12 cellular contexts compared by ENCODE assay signal in the genomic region with DNA sequence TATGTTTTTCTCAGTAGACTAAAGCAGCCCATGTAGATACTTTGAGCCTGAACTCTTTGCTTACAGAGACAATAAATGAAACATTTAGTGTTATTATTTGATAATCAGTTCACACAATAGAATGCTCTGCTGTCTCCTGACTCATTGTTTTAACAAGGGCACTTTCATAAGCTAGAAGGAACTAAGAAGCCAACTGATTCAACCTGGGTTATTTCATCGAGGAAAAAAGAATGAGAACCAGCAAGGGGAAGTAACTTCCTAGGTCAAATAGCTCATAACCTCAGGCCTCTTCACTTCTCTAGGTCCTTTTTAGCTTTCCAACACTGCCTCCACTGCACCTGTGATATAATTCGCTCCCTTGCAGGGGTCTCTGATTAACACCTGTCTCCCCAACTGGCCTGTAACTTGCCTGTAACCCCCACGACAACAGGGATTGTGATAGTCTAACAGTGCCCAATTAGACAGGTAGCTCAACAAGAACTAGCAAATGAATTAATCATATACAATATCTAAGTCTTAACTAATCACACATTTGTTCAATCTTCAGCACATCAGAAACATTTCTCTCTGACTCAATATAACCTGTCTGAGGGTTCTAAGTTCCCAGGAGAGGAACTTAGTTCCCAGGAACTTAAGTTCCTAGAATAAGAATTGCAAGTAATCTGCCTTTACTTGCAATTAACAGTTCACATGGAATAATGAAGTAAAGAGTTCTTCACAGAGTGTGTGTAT. TPM values are rescaled to one million over a fixed set of nuclear protein-coding genes. Genes with fewer than 3 reads are reported as not detected.
DNase-seq lines count a peak whose midpoint lies in the region; ATAC-seq and TF ChIP-seq lines count a peak whose summit lies in the region.
"Had no signal": no experiment of that assay in that cellular context is flagged by ENCODE, and none has a peak within 500 bp of the region (broad histone marks: within the 10 kb centered on the region; RNA-seq: fewer than 3 reads in every experiment).

No MANE protein-coding gene starts in this region.

- intact Hi-C loops in CD8-positive, alpha-beta T cell (cut with DNase I, micrococcal nuclease): no loop called here

- ATAC-seq in CD8-positive, alpha-beta T cell: no peak
- ATAC-seq in activated naive CD8-positive, alpha-beta T cell treated with anti-CD3 and anti-CD28 coated beads, Interleukin-2, amount 50 U/mL, for 24 hours: no peak
- ATAC-seq in GM21390 (IDR thresholded peaks at IDR 0.05; ENCODE audit: unreplicated experiment) (no peak), GM18498 (IDR thresholded peaks at IDR 0.05; ENCODE audit: unreplicated experiment) (no peak)

- H3K27me3 ChIP-seq in CD8-positive, alpha-beta T cell (ENCODE audit: insufficient read depth, low read length): no peaks in the 10 kb centered on the region
- H3K27me3 ChIP-seq in muscle layer of duodenum (ENCODE audit: low read depth, low read length): no peaks in the 10 kb centered on the region
- H3K27me3 ChIP-seq: colonic mucosa had no signal

- H3K4me3 Mint-ChIP-seq in CD8-positive, alpha-beta T cell: no peak overlapping the region
- no peak overlapping the region for H3K4me3 Mint-ChIP-seq in activated naive CD8-positive, alpha-beta T cell treated with anti-CD3 and anti-CD28 coated beads, Interleukin-2, amount 50 U/mL, for 24 hours
- H3K4me3 Mint-ChIP-seq: neural crest cell had no signal

- no peak for DNase-seq in CD8-positive, alpha-beta T cell
- DNase-seq in MV-4-11 (lab: John Stamatoyannopoulos, UW) (peak; percentile 70), NCI-H345 treated with DMSO at 0.1 percent for 48 hours (lab: John Stamatoyannopoulos, UW; ENCODE audit: unreplicated experiment) (no peak)
- no peak for DNase-seq in activated naive CD8-positive, alpha-beta T cell treated with anti-CD3 and anti-CD28 coated beads, Interleukin-2, amount 50 U/mL, for 24 hours
- no peak for DNase-seq in stimulated activated CD4-positive, alpha-beta T cell treated with anti-CD3 and anti-CD28 coated beads, Interleukin-4, amount 100 ng/mL, for 4 hours
- DNase-seq: colonic mucosa, GOT3 had no signal

- no peak for TF ChIP-seq CTCF in CD8-positive, alpha-beta T cell (IDR thresholded peaks at IDR 0.05)

- peaks cover 4% of the 10 kb centered on the region for H3K4me1 ChIP-seq in CD8-positive, alpha-beta T cell (ENCODE audit: insufficient read depth, low read length)
- H3K4me1 ChIP-seq in muscle layer of duodenum (ENCODE audit: control insufficient read depth in 1 of 2, insufficient read depth in 2 of 2, low read length in 2 of 2): no peaks in the 10 kb centered on the region
- H3K4me1 ChIP-seq: colonic mucosa had no signal

- no peak overlapping the region for H3K27ac ChIP-seq in CD8-positive, alpha-beta T cell (ENCODE audit: low read depth, low read length)
- H3K27ac ChIP-seq in muscle layer of duodenum (ENCODE audit: low read length): peak overlapping the region; percentile 7
- H3K27ac ChIP-seq: colonic mucosa, RWPE1 had no signal

- no peaks in the 10 kb centered on the region for H3K9me3 Mint-ChIP-seq in CD8-positive, alpha-beta T cell
- no peaks in the 10 kb centered on the region for H3K9me3 Mint-ChIP-seq in activated naive CD8-positive, alpha-beta T cell treated with anti-CD3 and anti-CD28 coated beads, Interleukin-2, amount 50 U/mL, for 24 hours
- H3K9me3 Mint-ChIP-seq: neural crest cell had no signal

- CTCF ChIA-PET in CD8-positive, alpha-beta T cell (lab: Charles Lee): interaction anchor here (0.8 kb wide), 1 partner anchor 31 kb away, joined by 3 read pairs; no protein-coding TSS in a partner anchor

- no peaks in the 10 kb centered on the region for H3K27me3 Mint-ChIP-seq in CD8-positive, alpha-beta T cell (ENCODE audit: low read depth)
- no peaks in the 10 kb centered on the region for H3K27me3 Mint-ChIP-seq in activated naive CD8-positive, alpha-beta T cell treated with anti-CD3 and anti-CD28 coated beads, Interleukin-2, amount 50 U/mL, for 24 hours

- H3K36me3 Mint-ChIP-seq in CD8-positive, alpha-beta T cell: peaks cover 36% of the 10 kb centered on the region
- peaks cover 2% of the 10 kb centered on the region for H3K36me3 Mint-ChIP-seq in activated naive CD8-positive, alpha-beta T cell treated with anti-CD3 and anti-CD28 coated beads, Interleukin-2, amount 50 U/mL, for 24 hours (ENCODE audit: low read depth)

- H3K9me3 ChIP-seq in CD8-positive, alpha-beta T cell (ENCODE audit: low read length): no peaks in the 10 kb centered on the region
- H3K9me3 ChIP-seq in muscle layer of duodenum (ENCODE audit: control insufficient read depth in 1 of 2, low read length in 2 of 2): no peaks in the 10 kb centered on the region
- H3K9me3 ChIP-seq: colonic mucosa had no signal

- peak overlapping the region; percentile 70 for H3K27ac Mint-ChIP-seq in CD8-positive, alpha-beta T cell
- H3K27ac Mint-ChIP-seq in activated naive CD8-positive, alpha-beta T cell treated with anti-CD3 and anti-CD28 coated beads, Interleukin-2, amount 50 U/mL, for 24 hours: peak overlapping the region; percentile 19

- POLR2A ChIA-PET in CD8-positive, alpha-beta T cell (lab: Charles Lee): interaction anchor here (0.9 kb wide), 1 partner anchor 35 kb away, joined by 3 read pairs; no protein-coding TSS in a partner anchor

- H3K4me3 ChIP-seq in CD8-positive, alpha-beta T cell (ENCODE audit: low read depth, low read length): no peak overlapping the region
- no peak overlapping the region for H3K4me3 ChIP-seq in muscle layer of duodenum (ENCODE audit: low read depth in 1 of 2, low read length in 2 of 2)
- H3K4me3 ChIP-seq: colonic mucosa had no signal

- H3K4me1 Mint-ChIP-seq in CD8-positive, alpha-beta T cell (ENCODE audit: low read depth): peaks cover 41% of the 10 kb centered on the region
- peaks cover 24% of the 10 kb centered on the region for H3K4me1 Mint-ChIP-seq in activated naive CD8-positive, alpha-beta T cell treated with anti-CD3 and anti-CD28 coated beads, Interleukin-2, amount 50 U/mL, for 24 hours
- H3K4me1 Mint-ChIP-seq: neural crest cell had no signal

- no peaks in the 10 kb centered on the region for H3K36me3 ChIP-seq in CD8-positive, alpha-beta T cell (ENCODE audit: insufficient read depth, low read length)
- H3K36me3 ChIP-seq in muscle layer of duodenum (ENCODE audit: control insufficient read depth in 1 of 2, insufficient read depth in 2 of 2, low read length in 2 of 2): peaks cover 11 to 14% of the 10 kb centered on the region in 2 donors

RNA-seq across cellular contexts. Expression of gene RFFL, which starts 34.8 kb away (rescaled TPM):
- 10 to 100 TPM; 55.2 to 64.4 TPM for total RNA-seq in CD8-positive, alpha-beta T cell

RNA-seq across cellular contexts. Expression of gene LIG3, which starts 48.4 kb away (rescaled TPM):
- 10 to 100 TPM; 43.9 to 48.0 TPM for total RNA-seq in CD8-positive, alpha-beta T cell
